In genomic region chr4:28267166-28267565, GRCh38 we compare ENCODE assay signal across 27 cellular contexts.
"Had no signal": no experiment of that assay in that cellular context is flagged by ENCODE, and none has a peak within 500 bp of the region (broad histone marks: within the 10 kb centered on the region; RNA-seq: fewer than 3 reads in every experiment).

No MANE protein-coding gene starts in this region.

- H3K4me1 ChIP-seq: SJCRH30 had no signal

- H3K4me3 ChIP-seq: cardiac muscle cell, SJCRH30, SK-N-MC had no signal

- H3K36me3 ChIP-seq: brain microvascular endothelial cell, cardiac muscle cell, SJCRH30 had no signal

- H3K27me3 ChIP-seq: brain microvascular endothelial cell, cardiac muscle cell, SJCRH30 had no signal

- DNase-seq: activated B cell treated with CpG ODN at 0.5 μM for 24 hours; activated CD4-positive, alpha-beta memory T cell treated with anti-CD3 and anti-CD28 coated beads for 36 hours; activated CD4-positive, alpha-beta T cell treated with anti-CD3 and anti-CD28 coated beads for 4 hours; activated CD4-positive, alpha-beta T cell treated with anti-CD3 and anti-CD28 coated beads, Interleukin-2, amount 50 U/mL, for 1 hour; activated CD4-positive, CD25-positive, alpha-beta regulatory T cell treated with anti-CD3 and anti-CD28 coated beads, Interleukin-2, amount 50 U/mL, for 72 hours; activated CD8-positive, alpha-beta memory T cell treated with anti-CD3 and anti-CD28 coated beads, Interleukin-2, amount 50 U/mL, for 48 hours; activated effector memory CD4-positive, alpha-beta T cell treated with Interleukin-2 at 50 U/mL for 16 hours; activated naive CD4-positive, alpha-beta T cell treated with anti-CD3 and anti-CD28 coated beads, Interleukin-2, amount 10 ng/mL, durations not matched to agents 7 days and 5 days; activated naive CD8-positive, alpha-beta T cell treated with anti-CD3 and anti-CD28 coated beads, Interleukin-2, amount 50 U/mL, for 24 hours; activated T-cell treated with anti-CD3 and anti-CD28 coated beads, Interleukin-2, amount 50 U/mL, for 48 hours; anterior cingulate cortex; brain microvascular endothelial cell; NCI-H1105; NCI-H1436; NCI-H1694; NCI-H1930; NCI-H2081 treated with DMSO at 0.1 percent for 48 hours; NCI-H345; NCI-H524 treated with DMSO at 0.1 percent for 48 hours; SHP77; SJCRH30; T-cell; T-helper 17 cell had no signal

- ATAC-seq: activated naive CD8-positive, alpha-beta T cell treated with anti-CD3 and anti-CD28 coated beads, Interleukin-2, amount 50 U/mL, for 24 hours; Panc1; T-cell; T-helper 17 cell had no signal

- H3K27ac ChIP-seq: brain microvascular endothelial cell, cardiac muscle cell, SJCRH30, SK-N-MC, VCaP had no signal
